ENCODE assay signal across 12 cellular contexts in the genomic region with DNA sequence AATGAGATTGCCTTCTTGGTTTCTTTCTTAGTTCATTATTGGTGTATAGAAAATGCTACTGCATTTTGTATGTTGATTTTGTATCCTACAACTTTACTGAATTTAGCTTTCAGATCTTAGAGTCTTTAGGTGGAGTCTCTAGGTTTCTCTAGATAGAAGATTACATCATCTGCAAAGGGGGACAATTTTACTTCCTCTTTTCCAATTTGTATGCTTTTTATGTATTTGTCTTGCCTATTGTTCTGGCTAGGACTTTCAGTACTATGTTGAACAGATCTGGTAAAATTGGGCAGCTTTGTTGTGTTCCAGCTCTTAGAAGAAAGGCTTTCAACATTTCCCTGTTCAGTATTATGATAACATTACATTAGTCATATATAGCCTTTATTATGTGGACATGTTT.
DNase-seq lines count a peak whose midpoint lies in the region; ATAC-seq and TF ChIP-seq lines count a peak whose summit lies in the region.
"Had no signal": no experiment of that assay in that cellular context is flagged by ENCODE, and none has a peak within 500 bp of the region (broad histone marks: within the 10 kb centered on the region; RNA-seq: fewer than 3 reads in every experiment).

No MANE protein-coding gene starts in this region.

- no peaks in the 10 kb centered on the region for H3K36me3 ChIP-seq in left ventricle myocardium inferior
- H3K36me3 ChIP-seq in CD4-positive, alpha-beta memory T cell (ENCODE audit: insufficient read depth, low read length): no peaks in the 10 kb centered on the region
- H3K36me3 ChIP-seq: upper lobe of left lung had no signal

- H3K36me3 Mint-ChIP-seq in T-cell: no peaks in the 10 kb centered on the region
- H3K36me3 Mint-ChIP-seq in CD4-positive, alpha-beta memory T cell: no peaks in the 10 kb centered on the region
- peaks cover 1% of the 10 kb centered on the region for H3K36me3 Mint-ChIP-seq in osteocyte (ENCODE audit: unreplicated experiment)
- H3K36me3 Mint-ChIP-seq: activated naive CD8-positive, alpha-beta T cell had no signal

- H3K27ac Mint-ChIP-seq in T-cell (no peak overlapping the region), osteocyte (ENCODE audit: unreplicated experiment) (no peak overlapping the region)
- no peak overlapping the region for H3K27ac Mint-ChIP-seq in CD4-positive, alpha-beta memory T cell
- H3K27ac Mint-ChIP-seq: activated naive CD8-positive, alpha-beta T cell had no signal

- POLR2A ChIA-PET in T-cell (lab: Charles Lee): no interaction called here
- POLR2A ChIA-PET in CD4-positive, alpha-beta memory T cell (lab: Charles Lee; ENCODE audit: partially characterized antibody): no interaction called here

- peaks cover 4% of the 10 kb centered on the region for H3K9me3 ChIP-seq in left ventricle myocardium inferior (replicated peaks)
- H3K9me3 ChIP-seq in CD4-positive, alpha-beta memory T cell (ENCODE audit: control insufficient read depth in 1 of 2, low read length in 2 of 2): no peaks in the 10 kb centered on the region
- H3K9me3 ChIP-seq: upper lobe of left lung had no signal

- no peak overlapping the region for H3K4me3 ChIP-seq in left ventricle myocardium inferior
- H3K4me3 ChIP-seq in CD4-positive, alpha-beta memory T cell (ENCODE audit: low read length in 2 of 2): no peak overlapping the region
- H3K4me3 ChIP-seq: upper lobe of left lung had no signal

- TF ChIP-seq CTCF in left ventricle myocardium inferior (IDR thresholded peaks at IDR 0.05; ENCODE audit: borderline replicate concordance): no peak
- no peak for TF ChIP-seq CTCF in osteocyte (IDR thresholded peaks at IDR 0.05)

- peaks cover 0 to 5% (median 3%) of the 10 kb centered on the region in 3 donors for H3K9me3 Mint-ChIP-seq in T-cell
- peaks cover 0 to 4% (median 0%) of the 10 kb centered on the region in 8 donors for H3K9me3 Mint-ChIP-seq in CD4-positive, alpha-beta memory T cell
- no peaks in the 10 kb centered on the region for H3K9me3 Mint-ChIP-seq in osteocyte (ENCODE audit: unreplicated experiment)

- no peak overlapping the region for H3K4me3 Mint-ChIP-seq in T-cell
- H3K4me3 Mint-ChIP-seq in CD4-positive, alpha-beta memory T cell: no peak overlapping the region
- no peak overlapping the region for H3K4me3 Mint-ChIP-seq in osteocyte (ENCODE audit: unreplicated experiment)
- H3K4me3 Mint-ChIP-seq: activated naive CD8-positive, alpha-beta T cell had no signal

- intact Hi-C loops in left ventricle myocardium inferior (cut with micrococcal nuclease) (no loop called here), cardiac septum (cut with DNase I) (no loop called here)
- intact Hi-C loops in CD4-positive, alpha-beta memory T cell (cut with micrococcal nuclease): no loop called here

- H3K27ac ChIP-seq in left ventricle myocardium inferior (replicated peaks): peak overlapping the region; percentile 31
- no peak overlapping the region for H3K27ac ChIP-seq in CD4-positive, alpha-beta memory T cell (ENCODE audit: low read depth, low read length)
- H3K27ac ChIP-seq: upper lobe of left lung had no signal

- CTCF ChIA-PET in T-cell (lab: Charles Lee): no interaction called here
- CTCF ChIA-PET in CD4-positive, alpha-beta memory T cell (lab: Charles Lee; ENCODE audit: partially characterized antibody): no interaction called here

- no peak for DNase-seq in left ventricle myocardium inferior
- no peak for DNase-seq in cardiac septum (ENCODE audit: low spot score)
- DNase-seq in OCI-M1 (lab: John Stamatoyannopoulos, UW): peak; percentile 88
- no peak for DNase-seq in T-cell
- no peak for DNase-seq in pons (ENCODE audit: low spot score)
- DNase-seq in CD4-positive, alpha-beta memory T cell: no peak
- no peak for DNase-seq in osteocyte (ENCODE audit: extremely low spot score, unreplicated experiment)
- DNase-seq: NCI-H1092 treated with DMSO at 0.1 percent for 48 hours, NCI-H526, upper lobe of left lung had no signal

- ATAC-seq in HG03139 (IDR thresholded peaks at IDR 0.05; ENCODE audit: unreplicated experiment) (peak; percentile 62), T-cell (replicated peaks in 1 of 4) (no peak)

- H3K27me3 Mint-ChIP-seq in T-cell (no peaks in the 10 kb centered on the region), osteocyte (ENCODE audit: unreplicated experiment) (no peaks in the 10 kb centered on the region)
- H3K27me3 Mint-ChIP-seq in CD4-positive, alpha-beta memory T cell: no peaks in the 10 kb centered on the region
- H3K27me3 Mint-ChIP-seq: activated naive CD8-positive, alpha-beta T cell had no signal

- H3K4me1 Mint-ChIP-seq in T-cell: peaks cover 0 to 6% (median 2%) of the 10 kb centered on the region in 3 donors
- no peaks in the 10 kb centered on the region for H3K4me1 Mint-ChIP-seq in CD4-positive, alpha-beta memory T cell
- H3K4me1 Mint-ChIP-seq in osteocyte (ENCODE audit: unreplicated experiment): peaks cover 37% of the 10 kb centered on the region

- no peaks in the 10 kb centered on the region for H3K27me3 ChIP-seq in left ventricle myocardium inferior (ENCODE audit: low read depth)
- H3K27me3 ChIP-seq in CD4-positive, alpha-beta memory T cell (ENCODE audit: insufficient read depth, low read length): no peaks in the 10 kb centered on the region
- H3K27me3 ChIP-seq: upper lobe of left lung had no signal

- H3K4me1 ChIP-seq in left ventricle myocardium inferior: peaks cover 20% of the 10 kb centered on the region
- no peaks in the 10 kb centered on the region for H3K4me1 ChIP-seq in CD4-positive, alpha-beta memory T cell (ENCODE audit: insufficient read depth, low read length)
